8 cellular contexts compared by ENCODE assay signal in genomic region chr3:127629462-127630403, GRCh38. TPM values are rescaled to one million over a fixed set of nuclear protein-coding genes. Genes with fewer than 3 reads are reported as not detected.
DNase-seq lines count a peak whose midpoint lies in the region; ATAC-seq and TF ChIP-seq lines count a peak whose summit lies in the region.

No MANE protein-coding gene starts in this region.

- ATAC-seq in upper lobe of right lung (peak; percentile 33), HG03108 (IDR thresholded peaks at IDR 0.05; ENCODE audit: unreplicated experiment) (no peak)

- H3K27me3 Mint-ChIP-seq in Calu3 (ENCODE audit: unreplicated experiment) (peaks cover 53% of the 10 kb centered on the region), neural crest cell (ENCODE audit: low read depth) (peaks cover 42% of the 10 kb centered on the region)
- H3K27me3 Mint-ChIP-seq in activated CD4-positive, alpha-beta T cell treated with anti-CD3 and anti-CD28 coated beads, Interleukin-2, amount 10 ng/mL, durations not matched to agents 24 days and 14 days: peaks cover 65% of the 10 kb centered on the region

- peak overlapping the region; percentile 73 for H3K4me3 Mint-ChIP-seq in Calu3 (ENCODE audit: low read depth, unreplicated experiment)
- H3K4me3 Mint-ChIP-seq in activated CD4-positive, alpha-beta T cell treated with anti-CD3 and anti-CD28 coated beads, Interleukin-2, amount 10 ng/mL, durations not matched to agents 24 days and 14 days: peak overlapping the region; percentile 85
- H3K4me3 Mint-ChIP-seq in neural crest cell: peak overlapping the region; percentile 90

- H3K27me3 ChIP-seq in HUES64 (ENCODE audit: insufficient read depth, low read length) (peaks cover 47% of the 10 kb centered on the region), endocrine pancreas (ENCODE audit: control insufficient read depth, insufficient read depth, low read length) (no peaks in the 10 kb centered on the region), upper lobe of right lung (peaks cover 13% of the 10 kb centered on the region)

- intact Hi-C loops in Calu3 (cut with micrococcal nuclease; ENCODE audit: unreplicated experiment): no loop called here
- intact Hi-C loops in activated CD4-positive, alpha-beta T cell treated with anti-CD3 and anti-CD28 coated beads, Interleukin-2, amount 10 ng/mL, durations not matched to agents 24 days and 14 days (cut with micrococcal nuclease): loop anchor here (2.0 kb wide), 1 partner anchor 39 kb away; the partner anchor contains the start of gene TPRA1
- intact Hi-C loops in upper lobe of right lung (cut with DNase I): no loop called here

- no TSS peak for BruUV-seq in Calu3 (replicated peaks; lab: Mats Ljungman, UMichigan)

- DNase-seq in Calu3 (no peak), neural crest cell (ENCODE audit: low read depth, low spot score) (no peak), upper lobe of right lung (peak; percentile 61), H4 (ENCODE audit: low spot score) (no peak)
- peak; percentile 70 for DNase-seq in activated CD4-positive, alpha-beta T cell treated with anti-CD3 and anti-CD28 coated beads, Interleukin-2, amount 10 ng/mL, durations not matched to agents 24 days and 14 days

- H3K4me1 Mint-ChIP-seq in Calu3 (ENCODE audit: low read depth, unreplicated experiment) (peaks cover 10% of the 10 kb centered on the region), neural crest cell (peaks cover 27% of the 10 kb centered on the region)
- H3K4me1 Mint-ChIP-seq in activated CD4-positive, alpha-beta T cell treated with anti-CD3 and anti-CD28 coated beads, Interleukin-2, amount 10 ng/mL, durations not matched to agents 24 days and 14 days: peaks cover 18% of the 10 kb centered on the region

- WGBS in HUES64: 42% methylated on average over 65 of the region's 65 CpGs

- H3K27ac ChIP-seq in HUES64 (ENCODE audit: low read depth, low read length) (no peak overlapping the region), upper lobe of right lung (no peak overlapping the region)

- H3K36me3 ChIP-seq in HUES64 (ENCODE audit: insufficient read depth, low read length) (no peaks in the 10 kb centered on the region), endocrine pancreas (ENCODE audit: control insufficient read depth, insufficient read depth, low read length) (no peaks in the 10 kb centered on the region), upper lobe of right lung (no peaks in the 10 kb centered on the region)

- peaks cover 6% of the 10 kb centered on the region; the same call in 1 of the 2 replicates for H3K9me3 ChIP-seq in HUES64 (ENCODE audit: insufficient read depth, low read depth, low read length)
- H3K9me3 ChIP-seq in endocrine pancreas (ENCODE audit: control insufficient read depth, low read length): no peaks in the 10 kb centered on the region
- no peaks in the 10 kb centered on the region for H3K9me3 ChIP-seq in upper lobe of right lung

- H3K4me1 ChIP-seq in HUES64 (ENCODE audit: insufficient read depth, low read length) (0 out of 2 replicates have a peak, but pooled peaks cover 8% of the 10 kb centered on the region), endocrine pancreas (ENCODE audit: control insufficient read depth, insufficient read depth, low read length) (peaks cover 5% of the 10 kb centered on the region), upper lobe of right lung (peaks cover 10% of the 10 kb centered on the region)

- CTCF ChIA-PET in Calu3 (lab: Charles Lee): interaction anchor here (0.6 kb wide), 1 partner anchor 13 kb away, joined by 3 read pairs; no protein-coding TSS in a partner anchor

- H3K4me3 ChIP-seq in HUES64 (ENCODE audit: low read length) (peak overlapping the region; percentile 54), endocrine pancreas (ENCODE audit: control insufficient read depth, insufficient read depth, low read length) (peak overlapping the region; percentile 35), upper lobe of right lung (peak overlapping the region; percentile 46)

- H3K27ac Mint-ChIP-seq in Calu3 (ENCODE audit: unreplicated experiment) (no peak overlapping the region), neural crest cell (ENCODE audit: unreplicated experiment) (no peak overlapping the region)
- H3K27ac Mint-ChIP-seq in activated CD4-positive, alpha-beta T cell treated with anti-CD3 and anti-CD28 coated beads, Interleukin-2, amount 10 ng/mL, durations not matched to agents 24 days and 14 days: peak overlapping the region; percentile 78

- H3K9me3 Mint-ChIP-seq in Calu3 (ENCODE audit: low read depth, unreplicated experiment) (no peaks in the 10 kb centered on the region), neural crest cell (no peaks in the 10 kb centered on the region)
- no peaks in the 10 kb centered on the region for H3K9me3 Mint-ChIP-seq in activated CD4-positive, alpha-beta T cell treated with anti-CD3 and anti-CD28 coated beads, Interleukin-2, amount 10 ng/mL, durations not matched to agents 24 days and 14 days

- TF ChIP-seq CTCF in Calu3 (IDR thresholded peaks at IDR 0.05; ENCODE audit: unreplicated experiment) (no peak), neural crest cell (conservative IDR thresholded peaks at IDR 0.05) (no peak), upper lobe of right lung (IDR thresholded peaks at IDR 0.05) (no peak)

- H3K9ac ChIP-seq in HUES64 (ENCODE audit: low read depth, low read length) (peak overlapping the region; percentile 61), endocrine pancreas (ENCODE audit: control insufficient read depth, insufficient read depth, low read length) (peak overlapping the region; percentile 8)

- H3K36me3 Mint-ChIP-seq in Calu3 (ENCODE audit: insufficient read depth, unreplicated experiment) (peaks cover 21% of the 10 kb centered on the region), neural crest cell (ENCODE audit: low read depth) (no peaks in the 10 kb centered on the region)
- H3K36me3 Mint-ChIP-seq in activated CD4-positive, alpha-beta T cell treated with anti-CD3 and anti-CD28 coated beads, Interleukin-2, amount 10 ng/mL, durations not matched to agents 24 days and 14 days (ENCODE audit: low read depth): peaks cover 5% of the 10 kb centered on the region

RNA-seq across cellular contexts. Expression of gene PODXL2, which starts 0.7 kb away (rescaled TPM):
- total RNA-seq in Calu3 (2022) (36.1 and 43.6 TPM in 2 replicates), neural crest cell (70.8 and 74.0 TPM in 2 replicates), upper lobe of right lung (3.7 TPM)
- 26.3 TPM for polyA plus RNA-seq in HUES64 (2013, experiment 1 of 2)
- 30.9 TPM for polyA plus RNA-seq in HUES64 (2013, experiment 2 of 2)
- total RNA-seq in activated CD4-positive, alpha-beta T cell treated with anti-CD3 and anti-CD28 coated beads, Interleukin-2, amount 10 ng/mL, durations not matched to agents 24 days and 14 days: 9.2 and 9.8 TPM in 2 replicates
- 13.0 and 15.8 TPM in 2 replicates for total RNA-seq in H4 (2014; rRNA removed; shearing (Covaris generic))

RNA-seq across cellular contexts. Expression of gene MCM2, which starts 31.5 kb away (rescaled TPM):
- total RNA-seq in Calu3 (2022): 120 and 121 TPM in 2 replicates
- 122 TPM for polyA plus RNA-seq in HUES64 (2013, experiment 1 of 2)
- 104 TPM for polyA plus RNA-seq in HUES64 (2013, experiment 2 of 2)
- 229 and 237 TPM in 2 replicates for total RNA-seq in activated CD4-positive, alpha-beta T cell treated with anti-CD3 and anti-CD28 coated beads, Interleukin-2, amount 10 ng/mL, durations not matched to agents 24 days and 14 days
- total RNA-seq in neural crest cell: 223 and 228 TPM in 2 replicates
- 4.8 TPM for total RNA-seq in upper lobe of right lung
- 114 and 136 TPM in 2 replicates for total RNA-seq in H4 (2014; rRNA removed; shearing (Covaris generic))

RNA-seq across cellular contexts. Expression of gene TPRA1, which starts 39.2 kb away (rescaled TPM):
- 62.4 and 66.4 TPM in 2 replicates for total RNA-seq in Calu3 (2022)
- polyA plus RNA-seq in HUES64 (2013, experiment 1 of 2): 8.8 TPM
- polyA plus RNA-seq in HUES64 (2013, experiment 2 of 2): 10.8 TPM
- total RNA-seq in activated CD4-positive, alpha-beta T cell treated with anti-CD3 and anti-CD28 coated beads, Interleukin-2, amount 10 ng/mL, durations not matched to agents 24 days and 14 days: 32.9 and 37.2 TPM in 2 replicates
- 27.2 and 27.4 TPM in 2 replicates for total RNA-seq in neural crest cell
- 40.6 TPM for total RNA-seq in upper lobe of right lung
- total RNA-seq in H4 (2014; rRNA removed; shearing (Covaris generic)): 42.7 and 54.0 TPM in 2 replicates

RNA-seq across cellular contexts. Expression of gene ABTB1, which starts 43.0 kb away (rescaled TPM):
- total RNA-seq in Calu3 (2022): 25.1 and 27.2 TPM in 2 replicates
- 2.9 TPM for polyA plus RNA-seq in HUES64 (2013, experiment 1 of 2)
- polyA plus RNA-seq in HUES64 (2013, experiment 2 of 2): 4.4 TPM
- 6.9 and 8.0 TPM in 2 replicates for total RNA-seq in activated CD4-positive, alpha-beta T cell treated with anti-CD3 and anti-CD28 coated beads, Interleukin-2, amount 10 ng/mL, durations not matched to agents 24 days and 14 days
- 6.8 and 7.2 TPM in 2 replicates for total RNA-seq in neural crest cell
- total RNA-seq in upper lobe of right lung: 47.5 TPM
- 1.2 TPM in 1 of 2 replicates, not detected in the other for total RNA-seq in H4 (2014; rRNA removed; shearing (Covaris generic))

Comparison
In these comparisons a context has a peak if more than half of its experiments do, and no peak if none do; other contexts are left out.
1. DNase-seq: peak in activated CD4-positive, alpha-beta T cell treated with anti-CD3 and anti-CD28 coated beads, Interleukin-2, amount 10 ng/mL, durations not matched to agents 24 days and 14 days (single experiment) and upper lobe of right lung (single experiment); none in Calu3 (single experiment), neural crest cell (single experiment) and H4 (single experiment).
2. RNA of gene MCM2, which starts 31.5 kb away (total RNA-seq): 229 to 237 TPM in activated CD4-positive, alpha-beta T cell treated with anti-CD3 and anti-CD28 coated beads, Interleukin-2, amount 10 ng/mL, durations not matched to agents 24 days and 14 days, 223 to 228 TPM in neural crest cell, 120 to 121 TPM in Calu3 and 114 to 136 TPM in H4; 4.8 TPM in upper lobe of right lung (single experiment); every median in the first group is over 10 times any median in the second.
3. Peak in every context shown above with its lines, with median percentiles within 50 percentile points of each other: H3K4me3 Mint-ChIP-seq and H3K4me3 ChIP-seq.